25 cellular contexts compared by ENCODE assay signal in the genomic region with DNA sequence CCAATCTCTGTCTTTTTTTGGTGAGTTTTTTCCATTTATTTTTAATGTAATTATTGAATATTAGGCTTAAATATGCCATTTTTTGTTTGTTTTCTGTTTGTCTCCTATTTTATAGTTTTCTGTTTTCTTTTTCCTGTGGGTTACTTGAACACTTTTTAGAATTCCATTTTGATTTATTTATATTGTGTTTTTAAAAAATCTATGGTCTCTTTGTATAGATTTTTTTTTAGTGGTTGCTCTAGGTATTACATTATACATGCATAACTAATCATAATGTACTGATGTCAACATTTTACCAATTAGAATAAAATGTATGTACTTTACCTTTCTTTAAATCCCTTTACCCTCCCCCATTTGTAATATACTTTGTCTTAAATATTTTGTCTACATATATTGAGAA. TPM values are rescaled to one million over a fixed set of nuclear protein-coding genes. Genes with fewer than 3 reads are reported as not detected.
DNase-seq lines count a peak whose midpoint lies in the region; ATAC-seq, FAIRE-seq and TF ChIP-seq lines count a peak whose summit lies in the region.
"Had no signal": no experiment of that assay in that cellular context is flagged by ENCODE, and none has a peak within 500 bp of the region (broad histone marks: within the 10 kb centered on the region; RNA-seq: fewer than 3 reads in every experiment).

No MANE protein-coding gene starts in this region.

- H3K9me3 ChIP-seq in spleen (peaks cover 0 to 39% (median 32%) of the 10 kb centered on the region in 8 donors), ascending aorta (peaks cover 0 to 9% of the 10 kb centered on the region in 2 donors)
- H3K9me3 ChIP-seq: Peyer's patch, right lobe of liver had no signal

- H3K36me3 ChIP-seq in spleen = peaks cover 0 to 78% (median 12%) of the 10 kb centered on the region in 6 donors
- H3K36me3 ChIP-seq in ascending aorta = peaks cover 4 to 27% of the 10 kb centered on the region in 2 donors
- H3K36me3 ChIP-seq: Peyer's patch, right lobe of liver had no signal

- no peak overlapping the region for H3K27ac ChIP-seq in spleen
- H3K27ac ChIP-seq in ascending aorta = no peak overlapping the region
- H3K27ac ChIP-seq: Peyer's patch, right lobe of liver, vagina had no signal

- H3K27me3 ChIP-seq in spleen (replicated peaks in 1 of 7) = no peaks in the 10 kb centered on the region
- H3K27me3 ChIP-seq in ascending aorta = no peaks in the 10 kb centered on the region
- H3K27me3 ChIP-seq: Peyer's patch, right lobe of liver, vagina had no signal

- H3K4me3 ChIP-seq in spleen (no peak overlapping the region), ascending aorta (no peak overlapping the region)
- H3K4me3 ChIP-seq: Peyer's patch, right lobe of liver, vagina had no signal

- intact Hi-C loops in activated naive CD4-positive, alpha-beta T cell treated with anti-CD3 and anti-CD28 coated beads for 36 hours (cut with micrococcal nuclease) = loop anchor here (1.0 to 2.0 kb wide), 7 partner anchors 9 to 128 kb away; no protein-coding TSS in a partner anchor
- intact Hi-C loops in spleen (cut with DNase I; ENCODE audit: low total_unique reads) (no loop called here), ascending aorta (cut with DNase I) (no loop called here)

- H3K4me1 ChIP-seq in spleen (peaks cover 0 to 70% (median 20%) of the 10 kb centered on the region in 6 donors), ascending aorta (no peaks in the 10 kb centered on the region)
- H3K4me1 ChIP-seq: Caco-2, Peyer's patch, right lobe of liver, vagina had no signal

- TF ChIP-seq CTCF in glutamatergic neuron (IDR thresholded peaks at IDR 0.05; ENCODE audit: partially characterized antibody, unreplicated experiment) (peak; percentile 68), spleen (IDR thresholded peaks at IDR 0.05 in 8 of 11, conservative IDR thresholded peaks at IDR 0.05 in 3 of 11) (no peak), ascending aorta (IDR thresholded peaks at IDR 0.05) (no peak)

- peaks cover 15% of the 10 kb centered on the region for H3K9me3 Mint-ChIP-seq in activated naive CD4-positive, alpha-beta T cell treated with anti-CD3 and anti-CD28 coated beads, Interleukin-2, amount 50 U/mL, for 24 hours
- H3K9me3 Mint-ChIP-seq in activated naive CD4-positive, alpha-beta T cell treated with anti-CD3 and anti-CD28 coated beads for 36 hours = peaks cover 17% of the 10 kb centered on the region
- no peaks in the 10 kb centered on the region for H3K9me3 Mint-ChIP-seq in activated T-helper 17 cell treated with anti-CD3 and anti-CD28 coated beads, Interleukin-2, amount 50 U/mL, for 72 hours
- H3K9me3 Mint-ChIP-seq in glutamatergic neuron (ENCODE audit: unreplicated experiment) = peaks cover 2% of the 10 kb centered on the region
- peaks cover 12% of the 10 kb centered on the region for H3K9me3 Mint-ChIP-seq in stimulated activated effector memory CD8-positive, alpha-beta T cell treated with anti-CD3 and anti-CD28 coated beads, Interleukin-12 subunit alpha, Interleukin-12 subunit beta, amount 100 ng/mL, for 72 hours

- no peak for TF ChIP-seq POLR2A in spleen (IDR thresholded peaks at IDR 0.05)

- H3K4me1 Mint-ChIP-seq in activated naive CD4-positive, alpha-beta T cell treated with anti-CD3 and anti-CD28 coated beads, Interleukin-2, amount 50 U/mL, for 24 hours = peaks cover 90% of the 10 kb centered on the region
- peaks cover 66% of the 10 kb centered on the region for H3K4me1 Mint-ChIP-seq in activated naive CD4-positive, alpha-beta T cell treated with anti-CD3 and anti-CD28 coated beads for 36 hours (ENCODE audit: low read depth)
- H3K4me1 Mint-ChIP-seq in activated T-helper 17 cell treated with anti-CD3 and anti-CD28 coated beads, Interleukin-2, amount 50 U/mL, for 72 hours = peaks cover 48% of the 10 kb centered on the region
- H3K4me1 Mint-ChIP-seq in glutamatergic neuron (ENCODE audit: low read depth, unreplicated experiment) = peaks cover 23% of the 10 kb centered on the region
- peaks cover 66% of the 10 kb centered on the region for H3K4me1 Mint-ChIP-seq in stimulated activated effector memory CD8-positive, alpha-beta T cell treated with anti-CD3 and anti-CD28 coated beads, Interleukin-12 subunit alpha, Interleukin-12 subunit beta, amount 100 ng/mL, for 72 hours

- peak overlapping the region; percentile 86 for H3K27ac Mint-ChIP-seq in activated naive CD4-positive, alpha-beta T cell treated with anti-CD3 and anti-CD28 coated beads, Interleukin-2, amount 50 U/mL, for 24 hours
- no peak overlapping the region for H3K27ac Mint-ChIP-seq in activated naive CD4-positive, alpha-beta T cell treated with anti-CD3 and anti-CD28 coated beads for 36 hours
- H3K27ac Mint-ChIP-seq in activated T-helper 17 cell treated with anti-CD3 and anti-CD28 coated beads, Interleukin-2, amount 50 U/mL, for 72 hours = peak overlapping the region; percentile 97
- no peak overlapping the region for H3K27ac Mint-ChIP-seq in glutamatergic neuron (ENCODE audit: unreplicated experiment)
- peak overlapping the region; percentile 63 for H3K27ac Mint-ChIP-seq in stimulated activated effector memory CD8-positive, alpha-beta T cell treated with anti-CD3 and anti-CD28 coated beads, Interleukin-12 subunit alpha, Interleukin-12 subunit beta, amount 100 ng/mL, for 72 hours

- no peak for DNase-seq in activated naive CD4-positive, alpha-beta T cell treated with anti-CD3 and anti-CD28 coated beads for 36 hours
- DNase-seq in glutamatergic neuron (no peak), spleen (no peak), ascending aorta (ENCODE audit: low spot score in 2 of 2) (no peak), GM19239 (ENCODE audit: insufficient read length, low spot score) (no peak)
- DNase-seq in stimulated activated effector memory CD8-positive, alpha-beta T cell treated with anti-CD3 and anti-CD28 coated beads, Interleukin-12 subunit alpha, Interleukin-12 subunit beta, amount 100 ng/mL, for 72 hours (ENCODE audit: low spot score in 2 of 2) = no peak
- DNase-seq: activated CD4-positive, alpha-beta T cell treated with anti-CD3 and anti-CD28 coated beads, Interleukin-2, amount 10 ng/mL, durations not matched to agents 7 days and 5 days; activated T-cell treated with anti-CD3 and anti-CD28 coated beads for 4 hours; amygdala; Caco-2; central memory CD4-positive, alpha-beta T cell; EL; foreskin fibroblast; left cardiac atrium; midbrain; NCI-H1694; nucleus accumbens; Peyer's patch; right lobe of liver; stimulated activated CD4-positive, alpha-beta T cell treated with anti-CD3 and anti-CD28 coated beads, Interleukin-2, amount 100 ng/mL, for 24 hours had no signal

- H3K36me3 Mint-ChIP-seq in activated naive CD4-positive, alpha-beta T cell treated with anti-CD3 and anti-CD28 coated beads, Interleukin-2, amount 50 U/mL, for 24 hours = peaks cover 52% of the 10 kb centered on the region
- H3K36me3 Mint-ChIP-seq in activated naive CD4-positive, alpha-beta T cell treated with anti-CD3 and anti-CD28 coated beads for 36 hours (ENCODE audit: low read depth) = peaks cover 54% of the 10 kb centered on the region
- H3K36me3 Mint-ChIP-seq in activated T-helper 17 cell treated with anti-CD3 and anti-CD28 coated beads, Interleukin-2, amount 50 U/mL, for 72 hours (ENCODE audit: low read depth) = peaks cover 85% of the 10 kb centered on the region
- peaks cover 19% of the 10 kb centered on the region for H3K36me3 Mint-ChIP-seq in glutamatergic neuron (ENCODE audit: unreplicated experiment)
- H3K36me3 Mint-ChIP-seq in stimulated activated effector memory CD8-positive, alpha-beta T cell treated with anti-CD3 and anti-CD28 coated beads, Interleukin-12 subunit alpha, Interleukin-12 subunit beta, amount 100 ng/mL, for 72 hours = peaks cover 81% of the 10 kb centered on the region

- H3K4me3 Mint-ChIP-seq in activated naive CD4-positive, alpha-beta T cell treated with anti-CD3 and anti-CD28 coated beads, Interleukin-2, amount 50 U/mL, for 24 hours = peak overlapping the region; percentile 43
- H3K4me3 Mint-ChIP-seq in activated naive CD4-positive, alpha-beta T cell treated with anti-CD3 and anti-CD28 coated beads for 36 hours = no peak overlapping the region
- peak overlapping the region; percentile 67 for H3K4me3 Mint-ChIP-seq in activated T-helper 17 cell treated with anti-CD3 and anti-CD28 coated beads, Interleukin-2, amount 50 U/mL, for 72 hours
- no peak overlapping the region for H3K4me3 Mint-ChIP-seq in glutamatergic neuron (ENCODE audit: unreplicated experiment)
- peak overlapping the region; percentile 18 for H3K4me3 Mint-ChIP-seq in stimulated activated effector memory CD8-positive, alpha-beta T cell treated with anti-CD3 and anti-CD28 coated beads, Interleukin-12 subunit alpha, Interleukin-12 subunit beta, amount 100 ng/mL, for 72 hours
- H3K4me3 Mint-ChIP-seq: activated CD4-positive, alpha-beta T cell treated with anti-CD3 and anti-CD28 coated beads, Interleukin-2, amount 10 ng/mL, durations not matched to agents 7 days and 5 days had no signal

- no peaks in the 10 kb centered on the region for H3K27me3 Mint-ChIP-seq in activated naive CD4-positive, alpha-beta T cell treated with anti-CD3 and anti-CD28 coated beads, Interleukin-2, amount 50 U/mL, for 24 hours
- H3K27me3 Mint-ChIP-seq in activated naive CD4-positive, alpha-beta T cell treated with anti-CD3 and anti-CD28 coated beads for 36 hours (ENCODE audit: low read depth) = no peaks in the 10 kb centered on the region
- H3K27me3 Mint-ChIP-seq in activated T-helper 17 cell treated with anti-CD3 and anti-CD28 coated beads, Interleukin-2, amount 50 U/mL, for 72 hours = no peaks in the 10 kb centered on the region
- H3K27me3 Mint-ChIP-seq in glutamatergic neuron (ENCODE audit: unreplicated experiment) = no peaks in the 10 kb centered on the region
- H3K27me3 Mint-ChIP-seq: activated CD4-positive, alpha-beta T cell treated with anti-CD3 and anti-CD28 coated beads, Interleukin-2, amount 10 ng/mL, durations not matched to agents 7 days and 5 days had no signal

- no peak for ATAC-seq in activated T-helper 17 cell treated with anti-CD3 and anti-CD28 coated beads, Interleukin-2, amount 50 U/mL, for 72 hours (replicated peaks)
- no peak for ATAC-seq in stimulated activated effector memory CD8-positive, alpha-beta T cell treated with anti-CD3 and anti-CD28 coated beads, Interleukin-12 subunit alpha, Interleukin-12 subunit beta, amount 100 ng/mL, for 72 hours
- ATAC-seq: left cardiac atrium, right lobe of liver had no signal

- FAIRE-seq in GM19239 (lab: Jason Lieb, UNC) = no peak
- FAIRE-seq: H1, TTC549 had no signal

- CTCF ChIA-PET in activated naive CD4-positive, alpha-beta T cell treated with anti-CD3 and anti-CD28 coated beads for 36 hours (lab: Charles Lee) = interaction anchor here (1.6 kb wide), 1 partner anchor 54 kb away, joined by 4 read pairs; no protein-coding TSS in a partner anchor

RNA-seq across cellular contexts. Expression of a gene that starts 56.2 kb away (rescaled TPM):
- 10 to 100 TPM; 24.0 to 27.5 TPM for total RNA-seq in activated naive CD4-positive, alpha-beta T cell treated with anti-CD3 and anti-CD28 coated beads for 36 hours
- 10 to 100 TPM; 36.6 to 41.1 TPM for total RNA-seq in activated T-helper 17 cell treated with anti-CD3 and anti-CD28 coated beads, Interleukin-2, amount 50 U/mL, for 72 hours
- total RNA-seq in glutamatergic neuron (ENCODE audit: unreplicated experiment) (13.2 TPM), spleen (10 to 100 TPM; 37.5 to 90.6 (median 52.8) TPM), ascending aorta (7.7 TPM)
- 10 to 100 TPM in 2 of 3 donors, 1 to 10 TPM in 1; 9.4 to 11.5 (median 10.8) TPM for polyA plus RNA-seq in spleen

Comparison
In these comparisons a context has a peak if more than half of its experiments do, and no peak if none do; other contexts are left out.
1. H3K27ac Mint-ChIP-seq: peak in activated naive CD4-positive, alpha-beta T cell treated with anti-CD3 and anti-CD28 coated beads, Interleukin-2, amount 50 U/mL, for 24 hours (single experiment), activated T-helper 17 cell treated with anti-CD3 and anti-CD28 coated beads, Interleukin-2, amount 50 U/mL, for 72 hours (single experiment) and stimulated activated effector memory CD8-positive, alpha-beta T cell treated with anti-CD3 and anti-CD28 coated beads, Interleukin-12 subunit alpha, Interleukin-12 subunit beta, amount 100 ng/mL, for 72 hours (single experiment); none in activated naive CD4-positive, alpha-beta T cell treated with anti-CD3 and anti-CD28 coated beads for 36 hours (single experiment) and glutamatergic neuron (single experiment).
2. H3K4me3 Mint-ChIP-seq: peak in activated naive CD4-positive, alpha-beta T cell treated with anti-CD3 and anti-CD28 coated beads, Interleukin-2, amount 50 U/mL, for 24 hours (single experiment), activated T-helper 17 cell treated with anti-CD3 and anti-CD28 coated beads, Interleukin-2, amount 50 U/mL, for 72 hours (single experiment) and stimulated activated effector memory CD8-positive, alpha-beta T cell treated with anti-CD3 and anti-CD28 coated beads, Interleukin-12 subunit alpha, Interleukin-12 subunit beta, amount 100 ng/mL, for 72 hours (single experiment); none in activated naive CD4-positive, alpha-beta T cell treated with anti-CD3 and anti-CD28 coated beads for 36 hours (single experiment) and glutamatergic neuron (single experiment).